Comparison of ENCODE assay signal across 10 cellular contexts in genomic region chr6:146770965-146771735, GRCh38.
DNase-seq lines count a peak whose midpoint lies in the region; ATAC-seq and TF ChIP-seq lines count a peak whose summit lies in the region.
"Had no signal": no experiment of that assay in that cellular context is flagged by ENCODE, and none has a peak within 500 bp of the region (broad histone marks: within the 10 kb centered on the region; RNA-seq: fewer than 3 reads in every experiment).

No MANE protein-coding gene starts in this region.

- H3K36me3 ChIP-seq in subcutaneous abdominal adipose tissue (ENCODE audit: control insufficient read depth in 5 of 5, insufficient read depth in 5 of 5, low read length in 5 of 5) = no peaks in the 10 kb centered on the region

- DNase-seq in AG08395 (ENCODE audit: low spot score) (peak; percentile 3), HL-60 (ENCODE audit: low read depth in 1 of 2, low spot score in 1 of 2) (peak; percentile 91 to 97), immature natural killer cell (peak in 2 of 3 donors; percentile 6 to 11), NCI-H2227 treated with DMSO at 0.1 percent for 48 hours (lab: John Stamatoyannopoulos, UW) (no peak)
- DNase-seq in activated CD8-positive, alpha-beta memory T cell treated with anti-CD3 and anti-CD28 coated beads, Interleukin-2, amount 50 U/mL, for 4 hours = peak; percentile 16

- H3K4me1 ChIP-seq in subcutaneous abdominal adipose tissue (ENCODE audit: control insufficient read depth in 5 of 5, insufficient read depth in 5 of 5, low read length in 5 of 5) = peaks cover 0 to 14% (median 0%) of the 10 kb centered on the region in 5 donors
- H3K4me1 ChIP-seq: A549 had no signal

- peaks cover 14 to 20% of the 10 kb centered on the region in 2 donors for H3K4me1 Mint-ChIP-seq in immature natural killer cell

- peak overlapping the region; percentile 7 to 71 (median 48) for H3K4me3 Mint-ChIP-seq in immature natural killer cell

- no peak overlapping the region for H3K4me3 ChIP-seq in HL-60 (replicated peaks; ENCODE audit: insufficient read depth, low read length)
- peak overlapping the region in 4 of 5 donors; percentile 9 to 55 (median 40) for H3K4me3 ChIP-seq in subcutaneous abdominal adipose tissue (ENCODE audit: low read depth in 1 of 5, low read length in 5 of 5)
- H3K4me3 ChIP-seq: A549 had no signal

- peak overlapping the region in 1 of 6 donors; percentile 14 for H3K27ac Mint-ChIP-seq in immature natural killer cell
- H3K27ac Mint-ChIP-seq: IgD-negative memory B cell had no signal

- peaks cover 2 to 9% (median 3%) of the 10 kb centered on the region in 3 donors for H3K27me3 Mint-ChIP-seq in immature natural killer cell (ENCODE audit: low read depth in 3 of 3)

- H3K27me3 ChIP-seq in HL-60 (ENCODE audit: insufficient read depth, poor library complexity, severe bottlenecking) (no peaks in the 10 kb centered on the region), subcutaneous abdominal adipose tissue (ENCODE audit: control insufficient read depth in 5 of 5, insufficient read depth in 4 of 5, low read length in 5 of 5) (no peaks in the 10 kb centered on the region)

- H3K9me3 ChIP-seq in subcutaneous abdominal adipose tissue (ENCODE audit: control insufficient read depth in 5 of 5, low read length in 5 of 5) = no peaks in the 10 kb centered on the region
- H3K9me3 ChIP-seq: A549 had no signal

- TF ChIP-seq CTCF in HL-60 (IDR thresholded peaks at IDR 0.05; ENCODE audit: insufficient read depth, low read length) = no peak

- H3K9me3 Mint-ChIP-seq in immature natural killer cell = no peaks in the 10 kb centered on the region
- H3K9me3 Mint-ChIP-seq: IgD-negative memory B cell had no signal

- H3K36me3 Mint-ChIP-seq in immature natural killer cell = no peaks in the 10 kb centered on the region
- H3K36me3 Mint-ChIP-seq: IgD-negative memory B cell had no signal

- ATAC-seq in HG02588 (IDR thresholded peaks at IDR 0.05; ENCODE audit: unreplicated experiment) = no peak
- ATAC-seq in GM19324 (IDR thresholded peaks at IDR 0.05; ENCODE audit: low FRiP score, unreplicated experiment) = no peak
- ATAC-seq: A549 had no signal

- peak overlapping the region in 1 of 5 donors; percentile 2 for H3K9ac ChIP-seq in subcutaneous abdominal adipose tissue (ENCODE audit: low read length in 5 of 5)

- peak overlapping the region; percentile 81 for H3K27ac ChIP-seq in HL-60 (replicated peaks)
- H3K27ac ChIP-seq in subcutaneous abdominal adipose tissue (ENCODE audit: low read depth, low read length) = peak overlapping the region; percentile 57
- H3K27ac ChIP-seq: A549 had no signal
